Comparison of ENCODE assay signal across 14 cellular contexts in the genomic region with DNA sequence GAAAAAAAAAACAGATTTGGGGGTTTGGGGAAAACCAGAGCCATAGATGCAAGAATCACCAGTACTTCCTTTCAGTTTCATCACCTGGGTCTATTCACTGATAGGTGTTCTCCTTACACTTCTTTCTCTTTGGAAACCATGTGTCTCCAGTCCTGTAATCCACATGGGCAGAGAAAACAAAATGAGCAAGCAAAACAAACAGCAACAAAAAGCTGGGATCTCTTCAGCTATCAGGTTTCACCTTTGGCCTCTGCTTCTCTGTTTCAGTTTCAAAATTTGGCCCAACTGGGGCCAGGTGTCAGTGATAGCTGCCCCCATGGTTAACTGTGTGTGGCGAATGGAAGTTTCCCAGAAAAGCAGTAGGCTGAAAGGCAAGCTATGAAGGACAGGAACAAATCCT.
DNase-seq lines count a peak whose midpoint lies in the region; ATAC-seq and TF ChIP-seq lines count a peak whose summit lies in the region.
"Had no signal": no experiment of that assay in that cellular context is flagged by ENCODE, and none has a peak within 500 bp of the region (broad histone marks: within the 10 kb centered on the region; RNA-seq: fewer than 3 reads in every experiment).

No MANE protein-coding gene starts in this region.

- no peak overlapping the region for H3K4me3 Mint-ChIP-seq in natural killer cell treated with Interleukin-12 subunit alpha and Interleukin-12 subunit beta and Interleukin-15 and Interleukin-18, amount 100 ng/mL, for 72 hours
- H3K4me3 Mint-ChIP-seq in WTC11, result no peak overlapping the region
- H3K4me3 Mint-ChIP-seq: CD4-positive, alpha-beta T cell had no signal

- TF ChIP-seq POLR2A in uterus (IDR thresholded peaks at IDR 0.05), result no peak

- no peaks in the 10 kb centered on the region for H3K36me3 ChIP-seq in uterus
- H3K36me3 ChIP-seq: SJSA1 had no signal

- H3K36me3 Mint-ChIP-seq in natural killer cell treated with Interleukin-12 subunit alpha and Interleukin-12 subunit beta and Interleukin-15 and Interleukin-18, amount 100 ng/mL, for 72 hours, result peaks cover 25% of the 10 kb centered on the region
- peaks cover 60% of the 10 kb centered on the region for H3K36me3 Mint-ChIP-seq in WTC11

- no peak overlapping the region for H3K4me3 ChIP-seq in uterus
- H3K4me3 ChIP-seq: SJSA1 had no signal

- no peak overlapping the region for H3K27ac Mint-ChIP-seq in natural killer cell treated with Interleukin-12 subunit alpha and Interleukin-12 subunit beta and Interleukin-15 and Interleukin-18, amount 100 ng/mL, for 72 hours
- H3K27ac Mint-ChIP-seq in WTC11, result no peak overlapping the region
- H3K27ac Mint-ChIP-seq: CD4-positive, alpha-beta T cell had no signal

- intact Hi-C loops in uterus (cut with DNase I; ENCODE audit: low total_unique reads), result no loop called here

- H3K9me3 Mint-ChIP-seq in natural killer cell treated with Interleukin-12 subunit alpha and Interleukin-12 subunit beta and Interleukin-15 and Interleukin-18, amount 100 ng/mL, for 72 hours, result peaks cover 3% of the 10 kb centered on the region
- H3K9me3 Mint-ChIP-seq in WTC11, result peaks cover 81% of the 10 kb centered on the region

- peak; percentile 48 for DNase-seq in DMS53 (lab: John Stamatoyannopoulos, UW)
- no peak for DNase-seq in DMS53 treated with DMSO at 0.1 percent for 48 hours (lab: John Stamatoyannopoulos, UW; ENCODE audit: unreplicated experiment)
- DNase-seq in uterus, result no peak
- DNase-seq in natural killer cell treated with Interleukin-12 subunit alpha and Interleukin-12 subunit beta and Interleukin-15 and Interleukin-18, amount 100 ng/mL, for 72 hours (ENCODE audit: low spot score), result no peak
- no peak for DNase-seq in WTC11 (ENCODE audit: low spot score)
- DNase-seq: activated gamma-delta T cell treated with Interleukin-2 at 50 U/mL for 16 hours; CD4-positive, alpha-beta T cell; mammary epithelial cell; NCI-H2107 had no signal

- TF ChIP-seq CTCF in uterus (IDR thresholded peaks at IDR 0.05) (no peak), WTC11 (IDR thresholded peaks at IDR 0.05) (no peak)

- no peaks in the 10 kb centered on the region for H3K4me1 ChIP-seq in uterus
- H3K4me1 ChIP-seq: SJSA1 had no signal

- peaks cover 3 to 11% of the 10 kb centered on the region in 2 donors for H3K9me3 ChIP-seq in uterus
- H3K9me3 ChIP-seq: SJSA1 had no signal

- CTCF ChIA-PET in WTC11 (lab: Charles Lee), result no interaction called here

- peak; percentile 82 for ATAC-seq in GM21576 (IDR thresholded peaks at IDR 0.05; ENCODE audit: unreplicated experiment)
- ATAC-seq in HG03159 (IDR thresholded peaks at IDR 0.05; ENCODE audit: unreplicated experiment), result peak; percentile 75
- no peak for ATAC-seq in natural killer cell treated with Interleukin-12 subunit alpha and Interleukin-12 subunit beta and Interleukin-15 and Interleukin-18, amount 100 ng/mL, for 72 hours
- ATAC-seq in WTC11, result no peak
- ATAC-seq in GM18519 (IDR thresholded peaks at IDR 0.05; ENCODE audit: low FRiP score, unreplicated experiment), result no peak

- H3K4me1 Mint-ChIP-seq in natural killer cell treated with Interleukin-12 subunit alpha and Interleukin-12 subunit beta and Interleukin-15 and Interleukin-18, amount 100 ng/mL, for 72 hours (ENCODE audit: low read depth in 2 of 2), result no peaks in the 10 kb centered on the region
- no peaks in the 10 kb centered on the region for H3K4me1 Mint-ChIP-seq in WTC11

- H3K27me3 ChIP-seq in uterus, result no peaks in the 10 kb centered on the region
- H3K27me3 ChIP-seq: SJSA1 had no signal

- POLR2A ChIA-PET in WTC11 (lab: Charles Lee), result no interaction called here

- H3K27ac ChIP-seq in uterus, result peak overlapping the region; percentile 46 to 47
- H3K27ac ChIP-seq: 22Rv1, SJSA1 had no signal

- H3K27me3 Mint-ChIP-seq in natural killer cell treated with Interleukin-12 subunit alpha and Interleukin-12 subunit beta and Interleukin-15 and Interleukin-18, amount 100 ng/mL, for 72 hours, result peaks cover 0 to 2% of the 10 kb centered on the region in 2 donors
- H3K27me3 Mint-ChIP-seq in WTC11 (ENCODE audit: low read depth), result peaks cover 10% of the 10 kb centered on the region
- H3K27me3 Mint-ChIP-seq: CD4-positive, alpha-beta T cell had no signal

TF ChIP-seq in WTC11, 78 proteins besides CTCF, POLR2A, EP300 and RAD21:
- no peak for TF ChIP-seq ZNF425 (CRISPR knock-in tag; conservative IDR thresholded peaks at IDR 0.05)
- TF ChIP-seq, protein P1, sequence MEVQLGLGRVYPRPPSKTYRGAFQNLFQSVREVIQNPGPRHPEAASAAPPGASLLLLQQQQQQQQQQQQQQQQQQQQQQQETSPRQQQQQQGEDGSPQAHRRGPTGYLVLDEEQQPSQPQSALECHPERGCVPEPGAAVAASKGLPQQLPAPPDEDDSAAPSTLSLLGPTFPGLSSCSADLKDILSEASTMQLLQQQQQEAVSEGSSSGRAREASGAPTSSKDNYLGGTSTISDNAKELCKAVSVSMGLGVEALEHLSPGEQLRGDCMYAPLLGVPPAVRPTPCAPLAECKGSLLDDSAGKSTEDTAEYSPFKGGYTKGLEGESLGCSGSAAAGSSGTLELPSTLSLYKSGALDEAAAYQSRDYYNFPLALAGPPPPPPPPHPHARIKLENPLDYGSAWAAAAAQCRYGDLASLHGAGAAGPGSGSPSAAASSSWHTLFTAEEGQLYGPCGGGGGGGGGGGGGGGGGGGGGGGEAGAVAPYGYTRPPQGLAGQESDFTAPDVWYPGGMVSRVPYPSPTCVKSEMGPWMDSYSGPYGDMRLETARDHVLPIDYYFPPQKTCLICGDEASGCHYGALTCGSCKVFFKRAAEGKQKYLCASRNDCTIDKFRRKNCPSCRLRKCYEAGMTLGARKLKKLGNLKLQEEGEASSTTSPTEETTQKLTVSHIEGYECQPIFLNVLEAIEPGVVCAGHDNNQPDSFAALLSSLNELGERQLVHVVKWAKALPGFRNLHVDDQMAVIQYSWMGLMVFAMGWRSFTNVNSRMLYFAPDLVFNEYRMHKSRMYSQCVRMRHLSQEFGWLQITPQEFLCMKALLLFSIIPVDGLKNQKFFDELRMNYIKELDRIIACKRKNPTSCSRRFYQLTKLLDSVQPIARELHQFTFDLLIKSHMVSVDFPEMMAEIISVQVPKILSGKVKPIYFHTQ (CRISPR knock-in tag; IDR thresholded peaks at IDR 0.05), result no peak
- TF ChIP-seq, protein P2, sequence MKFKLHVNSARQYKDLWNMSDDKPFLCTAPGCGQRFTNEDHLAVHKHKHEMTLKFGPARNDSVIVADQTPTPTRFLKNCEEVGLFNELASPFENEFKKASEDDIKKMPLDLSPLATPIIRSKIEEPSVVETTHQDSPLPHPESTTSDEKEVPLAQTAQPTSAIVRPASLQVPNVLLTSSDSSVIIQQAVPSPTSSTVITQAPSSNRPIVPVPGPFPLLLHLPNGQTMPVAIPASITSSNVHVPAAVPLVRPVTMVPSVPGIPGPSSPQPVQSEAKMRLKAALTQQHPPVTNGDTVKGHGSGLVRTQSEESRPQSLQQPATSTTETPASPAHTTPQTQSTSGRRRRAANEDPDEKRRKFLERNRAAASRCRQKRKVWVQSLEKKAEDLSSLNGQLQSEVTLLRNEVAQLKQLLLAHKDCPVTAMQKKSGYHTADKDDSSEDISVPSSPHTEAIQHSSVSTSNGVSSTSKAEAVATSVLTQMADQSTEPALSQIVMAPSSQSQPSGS (CRISPR knock-in tag; IDR thresholded peaks at IDR 0.05; ENCODE audit: borderline replicate concordance, low read depth), result no peak
- TF ChIP-seq ELF4 (CRISPR knock-in tag; IDR thresholded peaks at IDR 0.05; ENCODE audit: low read depth), result no peak
- no peak for TF ChIP-seq ZNF121 (CRISPR knock-in tag; IDR thresholded peaks at IDR 0.05)

Comparison
In these comparisons a context has a peak if more than half of its experiments do, and no peak if none do; other contexts are left out.
1. ATAC-seq: peak in GM21576 (single experiment) and HG03159 (single experiment); none in natural killer cell treated with Interleukin-12 subunit alpha and Interleukin-12 subunit beta and Interleukin-15 and Interleukin-18, amount 100 ng/mL, for 72 hours (0 of 2), WTC11 (single experiment) and GM18519 (single experiment).